ENCODE assay signal across 34 cellular contexts in genomic region chr9:92786298-92786697, GRCh38. TPM values are rescaled to one million over a fixed set of nuclear protein-coding genes. Genes with fewer than 3 reads are reported as not detected.
DNase-seq lines count a peak whose midpoint lies in the region; ATAC-seq, FAIRE-seq and TF ChIP-seq lines count a peak whose summit lies in the region.
"Had no signal": no experiment of that assay in that cellular context is flagged by ENCODE, and none has a peak within 500 bp of the region (broad histone marks: within the 10 kb centered on the region; RNA-seq: fewer than 3 reads in every experiment).

No MANE protein-coding gene starts in this region.

- intact Hi-C loops in K562 (cut with micrococcal nuclease) = no loop called here

- TF ChIP-seq CTCF in SK-N-SH (IDR thresholded peaks at IDR 0.05) (no peak), A549 (IDR thresholded peaks at IDR 0.05) (no peak), HEK293 (tag by site-specific recombination; IDR thresholded peaks at IDR 0.05) (no peak), K562 (IDR thresholded peaks at IDR 0.05 in 2 of 3, conservative IDR thresholded peaks at IDR 0.05 in 1 of 3; ENCODE audit: insufficient read depth in 2 of 3, low read depth in 1 of 3, low read length in 3 of 3) (no peak)

- H3K79me2 ChIP-seq in SK-N-SH (ENCODE audit: insufficient read depth) (no peaks in the 10 kb centered on the region), K562 (ENCODE audit: control insufficient read depth, insufficient read depth, low read length) (no peaks in the 10 kb centered on the region)

- BruUV-seq in K562 (replicated peaks; lab: Mats Ljungman, UMichigan) = no TSS peak

- POLR2A ChIA-PET in SK-N-SH (lab: Yijun Ruan, JAX) (no interaction called here), A549 (lab: Yijun Ruan, JAX) (interaction anchor here (0.7 kb wide), 1 partner anchor 68 kb away, joined by 7 read pairs; no protein-coding TSS in a partner anchor), HEK293 (lab: Yijun Ruan, JAX) (no interaction called here), K562 (lab: Yijun Ruan, JAX) (no interaction called here)

- no peaks in the 10 kb centered on the region for H3F3A ChIP-seq in SK-N-SH (replicated peaks; ENCODE audit: insufficient read depth)

- no peak for DNase-seq in SK-N-SH
- no peak for DNase-seq in A549 (ENCODE audit: low read depth in 1 of 2, low spot score in 1 of 2)
- DNase-seq in K562 (ENCODE audit: extremely low read depth in 1 of 4, low spot score in 3 of 4) = no peak
- no peak for DNase-seq in NCI-H82 (lab: John Stamatoyannopoulos, UW)
- DNase-seq in COLO829 (ENCODE audit: low spot score) = no peak
- DNase-seq in NOMO-1 treated with dmso at 0.1 percent for 144 hours (lab: John Stamatoyannopoulos, UW; ENCODE audit: unreplicated experiment) = no peak
- DNase-seq: 8988T; ACHN; AML-193; BE2C; C1 segment of cervical spinal cord; Caco-2; Calu3; CD4-positive, alpha-beta memory T cell; CD4-positive, alpha-beta T cell; CD4-positive, CD25-positive, alpha-beta regulatory T cell; CD8-positive, alpha-beta memory T cell; CD8-positive, alpha-beta T cell; COR-L47; DMS 273 treated with DMSO at 0.1 percent for 48 hours; DMS153; DMS53; DMS79; DMS79 treated with DMSO at 0.1 percent for 48 hours; DND-41; EL had no signal

- CTCF ChIA-PET in SK-N-SH (lab: Yijun Ruan, JAX) = interaction anchor here (1.8 kb wide), 1 partner anchor 21 kb away, joined by 5 read pairs; no protein-coding TSS in a partner anchor
- CTCF ChIA-PET in A549 (lab: Yijun Ruan, JAX) = interaction anchor here (1.1 to 10.5 kb wide), 5 partner anchors 11 to 70 kb away, joined by 3 to 138 read pairs (median 4); no protein-coding TSS in a partner anchor
- CTCF ChIA-PET in HEK293 (lab: Yijun Ruan, JAX) = interaction anchor here (1.3 to 8.7 kb wide), 3 partner anchors 70 to 80 kb away, joined by 3 to 150 read pairs (median 3); no protein-coding TSS in a partner anchor
- CTCF ChIA-PET in K562 (lab: Yijun Ruan, JAX; ENCODE audit: low intra/inter-chr PET ratio) = no interaction called here

- H3K4me2 ChIP-seq in SK-N-SH = no peak overlapping the region
- no peak overlapping the region for H3K4me2 ChIP-seq in A549
- H3K4me2 ChIP-seq in K562 (ENCODE audit: insufficient read depth, low read length) = no peak overlapping the region
- H3K4me2 ChIP-seq: BLaER1; BLaER1 treated with 17β-estradiol and CSF1 and Interleukin-3, amounts not matched to agents 10 nM and 100 nM had no signal

- no peaks in the 10 kb centered on the region for H3K9me1 ChIP-seq in K562 (ENCODE audit: control insufficient read depth, insufficient read depth, low read length)

- TF ChIP-seq RAD21 in SK-N-SH (IDR thresholded peaks at IDR 0.05; ENCODE audit: low read length) (no peak), A549 (conservative IDR thresholded peaks at IDR 0.05 in 1 of 2, IDR thresholded peaks at IDR 0.05 in 1 of 2) (no peak), K562 (CRISPR knock-in tag; conservative IDR thresholded peaks at IDR 0.05 in 1 of 2, IDR thresholded peaks at IDR 0.05 in 1 of 2) (no peak)

- H3K9me2 ChIP-seq in SK-N-SH = no peaks in the 10 kb centered on the region

- H3K27me3 ChIP-seq in SK-N-SH (ENCODE audit: insufficient read depth) (no peaks in the 10 kb centered on the region; the same call in 1 of the 2 replicates), K562 (ENCODE audit: control insufficient read depth in 2 of 2, insufficient read depth in 2 of 2, low read length in 2 of 2) (peaks cover 0 to 10% of the 10 kb centered on the region in 2 experiments; a peak in 2 of 5 replicates)
- H3K27me3 ChIP-seq: BE2C; BLaER1; BLaER1 treated with 17β-estradiol and CSF1 and Interleukin-3, amounts not matched to agents 10 nM and 100 nM had no signal

- no peak overlapping the region for H3K27ac ChIP-seq in SK-N-SH (ENCODE audit: low read depth in 2 of 2, low read length in 1 of 2)
- no peak overlapping the region for H3K27ac ChIP-seq in A549
- H3K27ac ChIP-seq in HEK293 (ENCODE audit: extremely low read depth, low read depth, low read length) = no peak overlapping the region
- no peak overlapping the region for H3K27ac ChIP-seq in K562 (ENCODE audit: extremely low read depth, low read depth, low read length)
- H3K27ac ChIP-seq: 22Rv1; BLaER1; BLaER1 treated with 17β-estradiol and CSF1 and Interleukin-3, amounts not matched to agents 10 nM and 100 nM; C4-2B had no signal

- in situ Hi-C loops in K562 (cut with MboI) = loop anchor here (10.0 kb wide), 1 partner anchor 71 kb away; no protein-coding TSS in a partner anchor

- WGBS in SK-N-SH (ENCODE audit: low lambda C conversion rate) = 3% methylated on average over 1 of the region's 1 CpG
- 8% methylated on average over 1 of the region's 1 CpG for WGBS in A549 (ENCODE audit: missing lambda C conversion rate)
- 0% methylated on average over 1 of the region's 1 CpG for WGBS in K562 (ENCODE audit: insufficient coverage, low coverage, missing lambda C conversion rate)

- no peak for TF ChIP-seq EP300 in SK-N-SH (IDR thresholded peaks at IDR 0.05; ENCODE audit: borderline replicate concordance in 1 of 2, low read depth in 1 of 2, low read length in 1 of 2)
- TF ChIP-seq EP300 in A549 (IDR thresholded peaks at IDR 0.05) = no peak
- no peak for TF ChIP-seq EP300 in K562 (IDR thresholded peaks at IDR 0.05; ENCODE audit: low read length)

- H2AFZ ChIP-seq in SK-N-SH (ENCODE audit: low read depth) = no peak overlapping the region
- H2AFZ ChIP-seq in K562 (ENCODE audit: low read depth, low read length) = no peak overlapping the region

- no peaks in the 10 kb centered on the region for H3K9me3 ChIP-seq in SK-N-SH
- peaks cover 9% of the 10 kb centered on the region; the same call in 2 of the 3 replicates for H3K9me3 ChIP-seq in A549
- no peaks in the 10 kb centered on the region for H3K9me3 ChIP-seq in HEK293 (ENCODE audit: control insufficient read depth, insufficient read depth, low read depth, low read length)
- H3K9me3 ChIP-seq in K562 (replicated peaks; ENCODE audit: control insufficient read depth, insufficient read depth, low read depth, low read length) = peaks cover 7% of the 10 kb centered on the region
- H3K9me3 ChIP-seq: BE2C, Caco-2 had no signal

- TF ChIP-seq POLR2A in A549 (IDR thresholded peaks at IDR 0.05; ENCODE audit: low read length) = no peak
- no peak for TF ChIP-seq POLR2A in K562 (conservative IDR thresholded peaks at IDR 0.05)

- H3K4me3 ChIP-seq in SK-N-SH (ENCODE audit: low read depth in 2 of 2, low read length in 1 of 2) (no peak overlapping the region), A549 (no peak overlapping the region), HEK293 (ENCODE audit: low read depth, low read length) (no peak overlapping the region), K562 (no peak overlapping the region)
- H3K4me3 ChIP-seq: BLaER1; BLaER1 treated with 17β-estradiol and CSF1 and Interleukin-3, amounts not matched to agents 10 nM and 100 nM had no signal

- H3K9ac ChIP-seq in SK-N-SH = no peak overlapping the region
- no peak overlapping the region for H3K9ac ChIP-seq in K562 (ENCODE audit: insufficient read depth in 1 of 2, low read depth in 2 of 2, low read length in 2 of 2)
- H3K9ac ChIP-seq: BLaER1; BLaER1 treated with 17β-estradiol and CSF1 and Interleukin-3, amounts not matched to agents 10 nM and 100 nM had no signal

- FAIRE-seq in A549 (lab: Jason Lieb, UNC) = peak; percentile 54
- FAIRE-seq in K562 (lab: Jason Lieb, UNC) = no peak
- FAIRE-seq: A204.1, D721Med had no signal

- H3K36me3 ChIP-seq in SK-N-SH (replicated peaks in 1 of 2; ENCODE audit: control insufficient read depth in 1 of 2, insufficient read depth in 2 of 2, low read length in 1 of 2) = no peaks in the 10 kb centered on the region
- no peaks in the 10 kb centered on the region for H3K36me3 ChIP-seq in HEK293 (ENCODE audit: control insufficient read depth in 2 of 2, insufficient read depth in 1 of 2, low read length in 2 of 2)
- H3K36me3 ChIP-seq in K562 (ENCODE audit: control insufficient read depth, insufficient read depth, low read length) = no peaks in the 10 kb centered on the region
- H3K36me3 ChIP-seq: BE2C, BLaER1 had no signal

- H3K4me1 ChIP-seq in SK-N-SH (ENCODE audit: control insufficient read depth in 1 of 2, insufficient read depth in 2 of 2, low read depth in 1 of 2, low read length in 1 of 2) = no peaks in the 10 kb centered on the region; a peak in 1 of 4 replicates
- H3K4me1 ChIP-seq in A549 = no peaks in the 10 kb centered on the region
- no peaks in the 10 kb centered on the region for H3K4me1 ChIP-seq in HEK293 (ENCODE audit: control insufficient read depth, insufficient read depth, low read length)
- H3K4me1 ChIP-seq in K562 (replicated peaks in 1 of 2; ENCODE audit: control insufficient read depth in 2 of 2, insufficient read depth in 2 of 2, low read length in 2 of 2) = no peaks in the 10 kb centered on the region
- H3K4me1 ChIP-seq: BE2C, Caco-2 had no signal

- H4K20me1 ChIP-seq in SK-N-SH (ENCODE audit: insufficient read depth) = no peaks in the 10 kb centered on the region
- H4K20me1 ChIP-seq in K562 (replicated peaks; ENCODE audit: control insufficient read depth, insufficient read depth, low read length) = no peaks in the 10 kb centered on the region
- H4K20me1 ChIP-seq: BLaER1; BLaER1 treated with 17β-estradiol and CSF1 and Interleukin-3, amounts not matched to agents 10 nM and 100 nM had no signal

- ATAC-seq in SK-N-SH treated with all-trans-retinoic acid at 6 μM for 48 hours = no peak
- no peak for ATAC-seq in A549
- ATAC-seq in K562 = no peak
- ATAC-seq: CD8-positive, alpha-beta T cell had no signal

RNA-seq across cellular contexts. Expression of gene BICD2, which starts 21.7 kb away (rescaled TPM):
- polyA plus RNA-seq in SK-N-SH (2012; rRNA removed) (18.7 and 19.6 TPM in 2 replicates), A549 (2011; rRNA removed) (10.2 and 11.6 TPM in 2 replicates), A549 (2017; fragmentation: RNase III; extraction: RNeasy Plus Mini Kit Qiagen cat#74134 plus additional on column Dnase treatment) (24.7 to 26.7 TPM (median 26.1 TPM) in 3 replicates), K562 (2011; rRNA removed) (6.1 and 6.6 TPM in 2 replicates), K562 (2014; fragmentation: Illumina TruSeq; extraction: Trizol) (11.0 and 12.7 TPM in 2 replicates), K562 (2014; fragmentation: Nextera tagmentation; extraction: Ambion mirVana) (1 to 10 TPM; 3.6 to 4.3 TPM), K562 (2014; rRNA removed) (12.1 and 14.1 TPM in 2 replicates)
- 16.7 and 19.0 TPM in 2 replicates for polyA plus RNA-seq in SK-N-SH (2012; cell fraction: cytosol; rRNA removed)
- polyA plus RNA-seq in SK-N-SH (2012; cell fraction: nucleus; rRNA removed) = 20.2 and 21.5 TPM in 2 replicates
- 17.7 and 21.0 TPM in 2 replicates for polyA plus RNA-seq in A549 (2012; cell fraction: cytosol; rRNA removed)
- polyA plus RNA-seq in A549 (2012; cell fraction: nucleus; rRNA removed) = 21.3 and 28.6 TPM in 2 replicates
- 8.6 and 9.4 TPM in 2 replicates for polyA minus RNA-seq in A549 (2011; rRNA and poly(A)+ RNA removed)
- 11.6 and 16.6 TPM in 2 replicates for total RNA-seq in K562 (2011; cell fraction: chromatin; rRNA removed; ENCODE audit: low replicate concordance)
- 8.3 and 9.7 TPM in 2 replicates for total RNA-seq in K562 (2011; cell fraction: nucleolus; rRNA removed)
- total RNA-seq in K562 (2011; cell fraction: nucleoplasm; rRNA removed) = 13.4 and 19.4 TPM in 2 replicates
- total RNA-seq in K562 (2014; rRNA removed) (18.8 and 20.9 TPM in 2 replicates), K562 (2014; rRNA removed; fragmentation: Illumina TruSeq; extraction: Trizol) (10.3 and 11.8 TPM in 2 replicates), K562 (2015; rRNA removed; fragmentation: Illumina TruSeq; extraction: Trizol) (16.9 and 17.9 TPM in 2 replicates), K562 (2021) (22.4 and 23.4 TPM in 2 replicates)
- 6.7 and 7.1 TPM in 2 replicates for polyA plus RNA-seq in K562 (2011; cell fraction: cytosol; rRNA removed)
- 19.7 and 24.3 TPM in 2 replicates for polyA plus RNA-seq in K562 (2011; cell fraction: nucleus; rRNA removed)
- 13.0 and 13.4 TPM in 2 replicates for polyA plus RNA-seq in K562 (2012)
- polyA minus RNA-seq in K562 (2011; rRNA and poly(A)+ RNA removed) = 4.7 and 6.5 TPM in 2 replicates
- polyA minus RNA-seq in K562 (2011; cell fraction: cytosol; rRNA and poly(A)+ RNA removed) = 6.4 and 8.6 TPM in 2 replicates
- polyA minus RNA-seq in K562 (2011; cell fraction: nucleus; rRNA and poly(A)+ RNA removed) = 7.7 and 8.9 TPM in 2 replicates
